34 cellular contexts compared by ENCODE assay signal in genomic region chr11:64833509-64833908, GRCh38.
"Had no signal": no experiment of that assay in that cellular context is flagged by ENCODE, and none has a peak within 500 bp of the region (broad histone marks: within the 10 kb centered on the region; RNA-seq: fewer than 3 reads in every experiment).

No MANE protein-coding gene starts in this region.

- H3K4me3 ChIP-seq: MG63 had no signal

- H3K27ac ChIP-seq: KMS-11 had no signal

- H3K36me3 ChIP-seq: MG63 had no signal

- H3K4me2 ChIP-seq: KMS-11 had no signal

- H3K9ac ChIP-seq: KMS-11 had no signal

- DNase-seq: Karpas-422, Kasumi-1, MG63, MM.1S, MV-4-11, NCI-H1048, NCI-H1092, NCI-H1092 treated with DMSO at 0.1 percent for 48 hours, NCI-H1105, NCI-H1105 treated with DMSO at 0.1 percent for 48 hours, NCI-H1417, NCI-H1417 treated with DMSO at 0.1 percent for 48 hours, NCI-H1436, NCI-H1436 treated with DMSO at 0.1 percent for 48 hours, NCI-H146, NCI-H1694, NCI-H1694 treated with DMSO at 0.1 percent for 48 hours, NCI-H187, NCI-H187 treated with DMSO at 0.1 percent for 48 hours, NCI-H1930, NCI-H2029, NCI-H2029 treated with DMSO at 0.1 percent for 48 hours, NCI-H2081, NCI-H2081 treated with DMSO at 0.1 percent for 48 hours, NCI-H2107, NCI-H2171, NCI-H2171 treated with DMSO at 0.1 percent for 48 hours, NCI-H2227 treated with DMSO at 0.1 percent for 48 hours, NCI-H226, NCI-H345, NCI-H446, NCI-H446 treated with DMSO at 0.1 percent for 48 hours, NCI-H510A had no signal

- H3K27me3 ChIP-seq: MG63 had no signal

- H3K9me3 ChIP-seq: MG63 had no signal
